In the genomic region with DNA sequence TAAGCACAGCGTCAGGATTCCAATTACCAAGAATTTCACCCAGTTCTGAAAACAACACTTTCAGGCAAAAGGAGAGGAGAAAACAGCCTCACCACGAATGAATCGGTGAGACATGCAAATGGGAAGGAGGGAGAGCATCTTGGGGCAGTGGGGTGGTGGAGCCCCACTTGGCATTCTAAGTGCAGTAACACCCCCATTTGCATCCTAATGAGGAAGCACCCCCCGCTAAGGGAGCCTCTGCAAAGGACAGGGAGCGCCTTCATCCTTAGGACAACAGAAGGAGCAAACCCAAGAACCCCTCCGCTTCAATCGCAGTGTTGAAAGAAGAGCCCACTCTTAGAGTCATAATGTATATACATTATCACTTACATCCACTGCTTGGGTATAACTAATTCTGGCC, we compare ENCODE assay signal across 29 cellular contexts. TPM values are rescaled to one million over a fixed set of nuclear protein-coding genes. Genes with fewer than 3 reads are reported as not detected.
DNase-seq lines count a peak whose midpoint lies in the region; ATAC-seq, FAIRE-seq and TF ChIP-seq lines count a peak whose summit lies in the region.
"Had no signal": no experiment of that assay in that cellular context is flagged by ENCODE, and none has a peak within 500 bp of the region (broad histone marks: within the 10 kb centered on the region; RNA-seq: fewer than 3 reads in every experiment).

No MANE protein-coding gene starts in this region.

- H3K79me2 ChIP-seq in neural progenitor cell (ENCODE audit: low read depth) = no peaks in the 10 kb centered on the region

- no peak overlapping the region for H3K9ac ChIP-seq in iPS-15b (ENCODE audit: low read depth, low read length)
- H3K9ac ChIP-seq in neural progenitor cell = no peak overlapping the region
- H3K9ac ChIP-seq: BLaER1 treated with 17β-estradiol and CSF1 and Interleukin-3, amounts not matched to agents 10 nM and 100 nM; SK-N-SH had no signal

- peaks cover 56% of the 10 kb centered on the region for H3K4me1 Mint-ChIP-seq in neural progenitor cell
- H3K4me1 Mint-ChIP-seq: CD4-positive, alpha-beta memory T cell had no signal

- no peak overlapping the region for H3K27ac Mint-ChIP-seq in neural progenitor cell
- H3K27ac Mint-ChIP-seq: CD4-positive, alpha-beta memory T cell had no signal

- H3K4me1 ChIP-seq in heart right ventricle = peaks cover 0 to 63% (median 20%) of the 10 kb centered on the region in 9 donors
- peaks cover 24% of the 10 kb centered on the region for H3K4me1 ChIP-seq in iPS-15b (ENCODE audit: control insufficient read depth, insufficient read depth, low read length)
- H3K4me1 ChIP-seq in neural progenitor cell = peaks cover 56% of the 10 kb centered on the region
- H3K4me1 ChIP-seq: BLaER1 treated with 17β-estradiol and CSF1 and Interleukin-3, amounts not matched to agents 10 nM and 100 nM; Caco-2 had no signal

- H3K4me3 ChIP-seq in heart right ventricle = no peak overlapping the region
- peak overlapping the region; percentile 18 for H3K4me3 ChIP-seq in iPS-15b (ENCODE audit: low read depth, low read length)
- peak overlapping the region; percentile 16 for H3K4me3 ChIP-seq in neural progenitor cell
- H3K4me3 ChIP-seq: BLaER1 treated with 17β-estradiol and CSF1 and Interleukin-3, amounts not matched to agents 10 nM and 100 nM; GM12878; K562 had no signal

- H3K36me3 ChIP-seq in heart right ventricle = peaks cover 0 to 83% (median 0%) of the 10 kb centered on the region in 9 donors
- H3K36me3 ChIP-seq in iPS-15b (ENCODE audit: control insufficient read depth, insufficient read depth, low read length) = no peaks in the 10 kb centered on the region
- H3K36me3 ChIP-seq in neural progenitor cell = no peaks in the 10 kb centered on the region
- H3K36me3 ChIP-seq: BLaER1 treated with 17β-estradiol and CSF1 and Interleukin-3, amounts not matched to agents 10 nM and 100 nM had no signal

- DNase-seq in cardiac septum (ENCODE audit: low spot score) (peak; percentile 12), heart right ventricle (no peak), neural progenitor cell (ENCODE audit: low spot score) (peak; percentile 31), activated T-cell treated with anti-CD3 and anti-CD28 coated beads for 4 hours (no peak), D721Med (ENCODE audit: insufficient read length, low spot score) (no peak), hepatic stellate cell (ENCODE audit: low spot score) (no peak)
- DNase-seq: ACHN; Caco-2; CD4-positive, alpha-beta memory T cell; DND-41; GOT3; NCI-H1092; NCI-H1436 treated with DMSO at 0.1 percent for 48 hours; NCI-H2029; NCI-H2227 treated with DMSO at 0.1 percent for 48 hours; NCI-H524; NCI-H774; NK-92 treated with Interleukin-12 subunit alpha and Interleukin-12 subunit beta, amount 100 ng/mL, for 24 hours; SIG-M5; SK-N-SH had no signal

- peaks cover 23% of the 10 kb centered on the region for H3F3A ChIP-seq in neural progenitor cell (ENCODE audit: low read depth)

- 33 to 34% methylated on average over 7 of the region's 7 CpGs for WGBS in heart right ventricle, 2 donors

- H3K9me3 Mint-ChIP-seq in neural progenitor cell = no peaks in the 10 kb centered on the region

- H3K27me3 ChIP-seq in heart right ventricle = peaks cover 0 to 31% (median 16%) of the 10 kb centered on the region in 7 donors
- H3K27me3 ChIP-seq in iPS-15b (ENCODE audit: control insufficient read depth, insufficient read depth, low read length) = peaks cover 12% of the 10 kb centered on the region
- peaks cover 20% of the 10 kb centered on the region for H3K27me3 ChIP-seq in neural progenitor cell
- H3K27me3 ChIP-seq: BLaER1 treated with 17β-estradiol and CSF1 and Interleukin-3, amounts not matched to agents 10 nM and 100 nM had no signal

- intact Hi-C loops in cardiac septum (cut with DNase I) = no loop called here
- intact Hi-C loops in heart right ventricle (cut with DNase I) = no loop called here

- peak overlapping the region; percentile 16 for H3K4me3 Mint-ChIP-seq in neural progenitor cell
- H3K4me3 Mint-ChIP-seq: CD4-positive, alpha-beta memory T cell had no signal

- H3K4me2 ChIP-seq in neural progenitor cell = peak overlapping the region; percentile 71
- H3K4me2 ChIP-seq: BLaER1 treated with 17β-estradiol and CSF1 and Interleukin-3, amounts not matched to agents 10 nM and 100 nM; SK-N-SH had no signal

- no peak for ATAC-seq in heart right ventricle
- ATAC-seq in HG02870 (IDR thresholded peaks at IDR 0.05; ENCODE audit: unreplicated experiment) = no peak
- ATAC-seq: GM12878, HepG2, K562, Panc1 had no signal

- FAIRE-seq in D721Med (lab: Jason Lieb, UNC) = no peak
- FAIRE-seq: GM12878, HepG2, K562 had no signal

- no peaks in the 10 kb centered on the region for H3K9me3 ChIP-seq in heart right ventricle
- no peaks in the 10 kb centered on the region for H3K9me3 ChIP-seq in iPS-15b (ENCODE audit: control insufficient read depth, insufficient read depth, low read length)
- H3K9me3 ChIP-seq in neural progenitor cell (ENCODE audit: low read depth) = no peaks in the 10 kb centered on the region
- H3K9me3 ChIP-seq: BLaER1 treated with 17β-estradiol and CSF1 and Interleukin-3, amounts not matched to agents 10 nM and 100 nM; Caco-2; SK-N-SH had no signal

- no peaks in the 10 kb centered on the region for H4K20me1 ChIP-seq in neural progenitor cell (ENCODE audit: low read depth)
- H4K20me1 ChIP-seq: BLaER1 treated with 17β-estradiol and CSF1 and Interleukin-3, amounts not matched to agents 10 nM and 100 nM had no signal

- TF ChIP-seq CTCF in heart right ventricle (IDR thresholded peaks at IDR 0.05) (no peak), neural progenitor cell (IDR thresholded peaks at IDR 0.05) (no peak), D721Med (IDR thresholded peaks at IDR 0.05; ENCODE audit: insufficient read depth, missing control alignments) (no peak)

- H3K36me3 Mint-ChIP-seq in neural progenitor cell = no peaks in the 10 kb centered on the region
- H3K36me3 Mint-ChIP-seq: CD4-positive, alpha-beta memory T cell had no signal

- no peak overlapping the region for H3K27ac ChIP-seq in heart right ventricle
- H3K27ac ChIP-seq in neural progenitor cell = no peak overlapping the region
- H3K27ac ChIP-seq: 22Rv1; BLaER1 treated with 17β-estradiol and CSF1 and Interleukin-3, amounts not matched to agents 10 nM and 100 nM had no signal

- peaks cover 7% of the 10 kb centered on the region for H3K27me3 Mint-ChIP-seq in neural progenitor cell (ENCODE audit: insufficient read depth, low read depth)

- H2AFZ ChIP-seq in neural progenitor cell (replicated peaks) = peak overlapping the region; percentile 60

RNA-seq across cellular contexts. Expression of gene NRAP, which starts 46.8 kb away (rescaled TPM):
- total RNA-seq in cardiac septum (1,029 TPM), heart right ventricle (1,000 to 10,000 TPM in 6 of 10 donors, 100 to 1,000 TPM in 4; 633 to 1,999 (median 1,413) TPM), neural progenitor cell (ENCODE audit: low replicate concordance) (not detected in 2 replicates)
- polyA plus RNA-seq in heart right ventricle = 100 to 1,000 TPM; 168 to 226 TPM
- total RNA-seq: CD4-positive, alpha-beta memory T cell; GM12878; HepG2; K562; LHCN-M2 had no signal
- polyA plus RNA-seq: CD4-positive, alpha-beta memory T cell; GM12878; HepG2; K562; SK-N-SH had no signal

Comparison
In these comparisons a context has a peak if more than half of its experiments do, and no peak if none do; other contexts are left out.
1. DNase-seq: peak in cardiac septum (single experiment) and neural progenitor cell (single experiment); none in heart right ventricle (0 of 2), activated T-cell treated with anti-CD3 and anti-CD28 coated beads for 4 hours (single experiment), D721Med (single experiment) and hepatic stellate cell (single experiment).
2. H3K4me3 ChIP-seq: peak in iPS-15b (single experiment) and neural progenitor cell (single experiment); none in heart right ventricle (0 of 10).
3. RNA of gene NRAP, which starts 46.8 kb away (total RNA-seq): 633 to 1,999 TPM in heart right ventricle and 1,029 TPM in cardiac septum (single experiment); not detected in neural progenitor cell; every median in the first group is over 100 times any median in the second.